Comparison of ENCODE assay signal across 20 cellular contexts in the genomic region with DNA sequence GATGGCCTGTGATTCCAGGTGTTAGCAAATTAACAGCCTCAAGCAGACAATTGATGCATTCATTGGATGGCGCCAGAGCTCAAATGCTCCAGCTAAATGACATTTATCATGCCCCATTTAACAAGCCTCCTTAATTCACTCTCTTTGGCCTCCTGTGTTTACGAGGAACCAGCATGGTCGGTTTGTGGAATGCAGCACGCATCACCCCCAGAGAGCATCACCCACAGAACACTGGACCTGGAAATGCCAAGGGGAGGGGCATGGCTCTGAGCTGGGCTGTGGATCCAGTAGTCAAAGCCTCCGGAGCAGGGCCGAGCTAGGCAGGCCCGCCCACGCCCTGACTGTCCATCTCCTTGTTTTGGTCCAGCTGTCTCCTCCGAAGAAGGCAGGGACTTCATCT.
DNase-seq lines count a peak whose midpoint lies in the region; ATAC-seq and TF ChIP-seq lines count a peak whose summit lies in the region.
"Had no signal": no experiment of that assay in that cellular context is flagged by ENCODE, and none has a peak within 500 bp of the region (broad histone marks: within the 10 kb centered on the region; RNA-seq: fewer than 3 reads in every experiment).

No MANE protein-coding gene starts in this region.

- DNase-seq in GM23338 (ENCODE audit: low spot score): peak; percentile 4
- DNase-seq in NCI-H146 treated with DMSO at 0.1 percent for 48 hours (lab: John Stamatoyannopoulos, UW; ENCODE audit: unreplicated experiment): peak; percentile 95
- peak; percentile 79 to 80 for DNase-seq in NCI-H526 (lab: John Stamatoyannopoulos, UW)
- peak; percentile 17 for DNase-seq in lung (ENCODE audit: low spot score)
- no peak for DNase-seq in GM10248 (ENCODE audit: extremely low spot score)
- no peak for DNase-seq in chondrocyte (ENCODE audit: low spot score)
- DNase-seq in HEK293T (ENCODE audit: extremely low spot score): no peak
- DNase-seq: activated CD4-positive, alpha-beta T cell treated with anti-CD3 and anti-CD28 coated beads, Interleukin-2, amount 10 ng/mL, durations not matched to agents 24 days and 14 days; activated gamma-delta T cell treated with Interleukin-2 at 50 U/mL for 16 hours; amniotic stem cell; CD4-positive, CD25-positive, alpha-beta regulatory T cell; effector CD8-positive, alpha-beta T cell; occipital lobe; stimulated activated naive CD8-positive, alpha-beta T cell treated with anti-CD3 and anti-CD28 coated beads, Interleukin-15, amount 100 ng/mL, for 72 hours had no signal

- no peaks in the 10 kb centered on the region for H3K36me3 Mint-ChIP-seq in GM23338 (ENCODE audit: low read depth)
- no peaks in the 10 kb centered on the region for H3K36me3 Mint-ChIP-seq in chondrocyte (ENCODE audit: low read depth)
- H3K36me3 Mint-ChIP-seq: IgD-negative memory B cell, type B pancreatic cell had no signal

- H3K27ac ChIP-seq in GM23338 (ENCODE audit: low read depth) (no peak overlapping the region), lung (ENCODE audit: low read depth in 1 of 2, low read length in 1 of 2) (no peak overlapping the region)
- H3K27ac ChIP-seq: HL-60, right lobe of liver had no signal

- H3K27me3 ChIP-seq in GM23338 (ENCODE audit: insufficient read depth): no peaks in the 10 kb centered on the region
- H3K27me3 ChIP-seq in lung (ENCODE audit: control insufficient read depth, insufficient read depth): no peaks in the 10 kb centered on the region
- H3K27me3 ChIP-seq: right lobe of liver had no signal

- peaks cover 12% of the 10 kb centered on the region for H3K4me1 ChIP-seq in GM23338 (ENCODE audit: insufficient read depth)
- no peaks in the 10 kb centered on the region for H3K4me1 ChIP-seq in lung (ENCODE audit: control insufficient read depth in 2 of 2, insufficient read depth in 2 of 2, low read length in 2 of 2)
- H3K4me1 ChIP-seq: right lobe of liver had no signal

- ATAC-seq in GM23338 (peak; percentile 38; the same call in 2 of the 3 replicates), lung (ENCODE audit: insufficient read depth, low FRiP score) (no peak), HG03025 (IDR thresholded peaks at IDR 0.05; ENCODE audit: low FRiP score, unreplicated experiment) (no peak)
- ATAC-seq: stimulated activated naive CD8-positive, alpha-beta T cell treated with anti-CD3 and anti-CD28 coated beads, Interleukin-15, amount 100 ng/mL, for 72 hours had no signal

- TF ChIP-seq CTCF in GM23338 (conservative IDR thresholded peaks at IDR 0.05; ENCODE audit: low read depth in 2 of 2) (no peak), lung (IDR thresholded peaks at IDR 0.05; ENCODE audit: control extremely low read depth, extremely low read depth) (no peak), GM10248 (IDR thresholded peaks at IDR 0.05; ENCODE audit: control extremely low read depth, extremely low read depth, low read depth, missing control alignments) (no peak), chondrocyte (IDR thresholded peaks at IDR 0.05) (no peak)

- H3K36me3 ChIP-seq in GM23338 (ENCODE audit: insufficient read depth): no peaks in the 10 kb centered on the region
- H3K36me3 ChIP-seq in lung (ENCODE audit: control insufficient read depth in 2 of 2, insufficient read depth in 2 of 2, low read length in 2 of 2): no peaks in the 10 kb centered on the region
- H3K36me3 ChIP-seq: right lobe of liver had no signal

- no peaks in the 10 kb centered on the region for H3F3A ChIP-seq in GM23338 (replicated peaks; ENCODE audit: low read depth)

- H2AFZ ChIP-seq in GM23338: no peak overlapping the region

- H3K27ac Mint-ChIP-seq in GM23338 (no peak overlapping the region), chondrocyte (ENCODE audit: unreplicated experiment) (no peak overlapping the region)
- H3K27ac Mint-ChIP-seq: activated CD4-positive, alpha-beta T cell treated with anti-CD3 and anti-CD28 coated beads, Interleukin-2, amount 10 ng/mL, durations not matched to agents 24 days and 14 days; CD4-positive, CD25-positive, alpha-beta regulatory T cell; IgD-negative memory B cell; stimulated activated naive CD8-positive, alpha-beta T cell treated with anti-CD3 and anti-CD28 coated beads, Interleukin-15, amount 100 ng/mL, for 72 hours; type B pancreatic cell had no signal

- H3K79me2 ChIP-seq in GM23338 (replicated peaks; ENCODE audit: insufficient read depth): no peaks in the 10 kb centered on the region

- H3K9me3 Mint-ChIP-seq in GM23338: no peaks in the 10 kb centered on the region
- no peaks in the 10 kb centered on the region for H3K9me3 Mint-ChIP-seq in chondrocyte (ENCODE audit: low read depth)
- H3K9me3 Mint-ChIP-seq: CD4-positive, CD25-positive, alpha-beta regulatory T cell; central memory CD8-positive, alpha-beta T cell; IgD-negative memory B cell; stimulated activated naive CD8-positive, alpha-beta T cell treated with anti-CD3 and anti-CD28 coated beads, Interleukin-15, amount 100 ng/mL, for 72 hours had no signal

- H3K4me2 ChIP-seq in GM23338: no peak overlapping the region

- no peaks in the 10 kb centered on the region for H3K9me3 ChIP-seq in lung (ENCODE audit: control insufficient read depth in 2 of 2, insufficient read depth in 1 of 2, low read length in 1 of 2)
- H3K9me3 ChIP-seq: right lobe of liver had no signal

- H4K20me1 ChIP-seq in GM23338 (replicated peaks; ENCODE audit: insufficient read depth): no peaks in the 10 kb centered on the region

- H3K4me1 Mint-ChIP-seq in GM23338 (peaks cover 12% of the 10 kb centered on the region), chondrocyte (ENCODE audit: low read depth) (no peaks in the 10 kb centered on the region)
- H3K4me1 Mint-ChIP-seq: CD4-positive, CD25-positive, alpha-beta regulatory T cell; central memory CD8-positive, alpha-beta T cell; stimulated activated naive CD8-positive, alpha-beta T cell treated with anti-CD3 and anti-CD28 coated beads, Interleukin-15, amount 100 ng/mL, for 72 hours had no signal

- CTCF ChIA-PET in GM10248 (lab: Yijun Ruan, JAX): interaction anchor here (1.0 to 1.3 kb wide), 2 partner anchors 9 to 437 kb away, joined by 3 to 4 read pairs; no protein-coding TSS in a partner anchor
- CTCF ChIA-PET in HEK293T (lab: Yijun Ruan, JAX): no interaction called here

- H3K4me3 Mint-ChIP-seq in GM23338: no peak overlapping the region
- no peak overlapping the region for H3K4me3 Mint-ChIP-seq in chondrocyte (ENCODE audit: unreplicated experiment)
- H3K4me3 Mint-ChIP-seq: activated CD4-positive, alpha-beta T cell treated with anti-CD3 and anti-CD28 coated beads, Interleukin-2, amount 10 ng/mL, durations not matched to agents 24 days and 14 days; CD4-positive, CD25-positive, alpha-beta regulatory T cell; central memory CD8-positive, alpha-beta T cell; IgD-negative memory B cell; stimulated activated naive CD8-positive, alpha-beta T cell treated with anti-CD3 and anti-CD28 coated beads, Interleukin-15, amount 100 ng/mL, for 72 hours; type B pancreatic cell had no signal

- POLR2A ChIA-PET in GM10248 (lab: Yijun Ruan, JAX): no interaction called here
- POLR2A ChIA-PET in HEK293T (lab: Yijun Ruan, JAX): no interaction called here

- H3K4me3 ChIP-seq in GM23338 (no peak overlapping the region), lung (no peak overlapping the region)
- H3K4me3 ChIP-seq: right lobe of liver had no signal

- peaks cover 4% of the 10 kb centered on the region; the same call in 1 of the 2 replicates for H3K9me2 ChIP-seq in GM23338 (ENCODE audit: insufficient read depth)

- WGBS in lung, 2 donors: 93 to 97% methylated on average over 9 of the region's 9 CpGs

- H3K27me3 Mint-ChIP-seq in GM23338 (ENCODE audit: insufficient read depth, low read depth, poor library complexity) (peaks cover 1% of the 10 kb centered on the region), chondrocyte (ENCODE audit: low read depth) (peaks cover 7% of the 10 kb centered on the region)
- H3K27me3 Mint-ChIP-seq: CD4-positive, CD25-positive, alpha-beta regulatory T cell; IgD-negative memory B cell had no signal

TF ChIP-seq in GM23338, 12 proteins besides CTCF, POLR2A, EP300 and RAD21 (continues in another document):
- TF ChIP-seq STAT1 (IDR thresholded peaks at IDR 0.05; ENCODE audit: unreplicated experiment): no peak
- no peak for TF ChIP-seq JUNB (IDR thresholded peaks at IDR 0.05; ENCODE audit: unreplicated experiment)

TF ChIP-seq in HEK293T, 16 proteins besides CTCF, POLR2A, EP300 and RAD21:
- TF ChIP-seq FOXK2 (IDR thresholded peaks at IDR 0.05): no peak
- no peak for TF ChIP-seq SP1 (IDR thresholded peaks at IDR 0.05)
- TF ChIP-seq SUZ12 (IDR thresholded peaks at IDR 0.05): no peak
- no peak for TF ChIP-seq BHLHE40 (IDR thresholded peaks at IDR 0.05; ENCODE audit: borderline replicate concordance)
- no peak for TF ChIP-seq ARNT (IDR thresholded peaks at IDR 0.05)
- TF ChIP-seq L3MBTL2 (conservative IDR thresholded peaks at IDR 0.05): no peak
- no peak for TF ChIP-seq FOXA1 (IDR thresholded peaks at IDR 0.05)
- TF ChIP-seq ELF4 (IDR thresholded peaks at IDR 0.05): no peak
- TF ChIP-seq ZNF384 (IDR thresholded peaks at IDR 0.05): no peak
- TF ChIP-seq, protein P1, sequence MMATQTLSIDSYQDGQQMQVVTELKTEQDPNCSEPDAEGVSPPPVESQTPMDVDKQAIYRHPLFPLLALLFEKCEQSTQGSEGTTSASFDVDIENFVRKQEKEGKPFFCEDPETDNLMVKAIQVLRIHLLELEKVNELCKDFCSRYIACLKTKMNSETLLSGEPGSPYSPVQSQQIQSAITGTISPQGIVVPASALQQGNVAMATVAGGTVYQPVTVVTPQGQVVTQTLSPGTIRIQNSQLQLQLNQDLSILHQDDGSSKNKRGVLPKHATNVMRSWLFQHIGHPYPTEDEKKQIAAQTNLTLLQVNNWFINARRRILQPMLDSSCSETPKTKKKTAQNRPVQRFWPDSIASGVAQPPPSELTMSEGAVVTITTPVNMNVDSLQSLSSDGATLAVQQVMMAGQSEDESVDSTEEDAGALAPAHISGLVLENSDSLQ (IDR thresholded peaks at IDR 0.05): no peak
- no peak for TF ChIP-seq FOXM1 (IDR thresholded peaks at IDR 0.05; ENCODE audit: borderline replicate concordance)
- no peak for TF ChIP-seq CTBP1 (IDR thresholded peaks at IDR 0.05; ENCODE audit: borderline replicate concordance)
- no peak for TF ChIP-seq NFRKB (IDR thresholded peaks at IDR 0.05)
- TF ChIP-seq LEF1 (IDR thresholded peaks at IDR 0.05; ENCODE audit: borderline replicate concordance): no peak
- no peak for TF ChIP-seq TARDBP (IDR thresholded peaks at IDR 0.05)
- TF ChIP-seq HDGF (IDR thresholded peaks at IDR 0.05; ENCODE audit: borderline replicate concordance): no peak

Comparison
In these comparisons a context has a peak if more than half of its experiments do, and no peak if none do; other contexts are left out.
1. DNase-seq: peak in GM23338 (single experiment), NCI-H146 treated with DMSO at 0.1 percent for 48 hours (single experiment), NCI-H526 (2 of 2) and lung (single experiment); none in GM10248 (single experiment), chondrocyte (single experiment) and HEK293T (single experiment).